ENCODE assay signal across 3 cellular contexts in the genomic region with DNA sequence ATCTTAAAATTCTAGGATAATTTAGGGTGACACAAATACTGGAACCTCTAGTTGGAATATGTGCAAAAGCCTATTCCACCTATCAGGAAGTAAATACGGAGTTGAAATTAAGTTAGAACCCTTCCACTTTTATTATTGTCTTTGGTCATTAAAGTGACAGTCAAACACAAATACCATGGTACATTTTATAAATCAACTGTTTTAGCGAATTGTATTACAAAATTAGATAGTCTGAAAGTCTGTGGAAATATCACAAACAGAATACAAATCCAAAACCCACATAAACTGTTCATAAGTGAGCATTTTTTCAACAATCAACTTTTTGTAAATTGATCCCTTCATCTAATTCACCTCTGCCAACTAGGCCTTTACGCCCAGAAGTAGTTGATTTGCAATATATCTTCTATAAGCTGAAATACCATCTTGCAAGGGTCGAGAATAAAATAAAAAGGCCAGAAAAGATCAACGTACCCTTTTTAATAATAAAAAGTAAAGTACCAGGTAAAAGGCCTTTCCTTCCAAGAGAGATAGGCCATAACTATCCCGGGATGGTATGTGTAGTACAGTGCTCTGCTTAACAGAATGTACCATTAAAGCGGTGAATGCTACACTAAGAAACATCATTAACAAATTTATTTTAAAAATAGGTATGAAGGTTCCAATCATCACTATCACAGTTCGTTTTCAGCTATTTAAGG.
TF ChIP-seq lines count a peak whose summit lies in the region.

No MANE protein-coding gene starts in this region.

TF ChIP-seq in HEK293, 187 proteins besides CTCF, POLR2A, EP300 and RAD21 (continues in another document):
- TF ChIP-seq, protein P1, sequence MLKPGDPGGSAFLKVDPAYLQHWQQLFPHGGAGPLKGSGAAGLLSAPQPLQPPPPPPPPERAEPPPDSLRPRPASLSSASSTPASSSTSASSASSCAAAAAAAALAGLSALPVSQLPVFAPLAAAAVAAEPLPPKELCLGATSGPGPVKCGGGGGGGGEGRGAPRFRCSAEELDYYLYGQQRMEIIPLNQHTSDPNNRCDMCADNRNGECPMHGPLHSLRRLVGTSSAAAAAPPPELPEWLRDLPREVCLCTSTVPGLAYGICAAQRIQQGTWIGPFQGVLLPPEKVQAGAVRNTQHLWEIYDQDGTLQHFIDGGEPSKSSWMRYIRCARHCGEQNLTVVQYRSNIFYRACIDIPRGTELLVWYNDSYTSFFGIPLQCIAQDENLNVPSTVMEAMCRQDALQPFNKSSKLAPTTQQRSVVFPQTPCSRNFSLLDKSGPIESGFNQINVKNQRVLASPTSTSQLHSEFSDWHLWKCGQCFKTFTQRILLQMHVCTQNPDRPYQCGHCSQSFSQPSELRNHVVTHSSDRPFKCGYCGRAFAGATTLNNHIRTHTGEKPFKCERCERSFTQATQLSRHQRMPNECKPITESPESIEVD (tag by site-specific recombination; IDR thresholded peaks at IDR 0.05) = peak; percentile 61
- no peak for TF ChIP-seq KLF8 (tag by site-specific recombination; IDR thresholded peaks at IDR 0.05)
- 0 out of 2 replicates have a peak, but pooled peaks have one; percentile 5 for TF ChIP-seq ZBTB8A (tag by site-specific recombination; IDR thresholded peaks at IDR 0.05)
- TF ChIP-seq, protein P2, sequence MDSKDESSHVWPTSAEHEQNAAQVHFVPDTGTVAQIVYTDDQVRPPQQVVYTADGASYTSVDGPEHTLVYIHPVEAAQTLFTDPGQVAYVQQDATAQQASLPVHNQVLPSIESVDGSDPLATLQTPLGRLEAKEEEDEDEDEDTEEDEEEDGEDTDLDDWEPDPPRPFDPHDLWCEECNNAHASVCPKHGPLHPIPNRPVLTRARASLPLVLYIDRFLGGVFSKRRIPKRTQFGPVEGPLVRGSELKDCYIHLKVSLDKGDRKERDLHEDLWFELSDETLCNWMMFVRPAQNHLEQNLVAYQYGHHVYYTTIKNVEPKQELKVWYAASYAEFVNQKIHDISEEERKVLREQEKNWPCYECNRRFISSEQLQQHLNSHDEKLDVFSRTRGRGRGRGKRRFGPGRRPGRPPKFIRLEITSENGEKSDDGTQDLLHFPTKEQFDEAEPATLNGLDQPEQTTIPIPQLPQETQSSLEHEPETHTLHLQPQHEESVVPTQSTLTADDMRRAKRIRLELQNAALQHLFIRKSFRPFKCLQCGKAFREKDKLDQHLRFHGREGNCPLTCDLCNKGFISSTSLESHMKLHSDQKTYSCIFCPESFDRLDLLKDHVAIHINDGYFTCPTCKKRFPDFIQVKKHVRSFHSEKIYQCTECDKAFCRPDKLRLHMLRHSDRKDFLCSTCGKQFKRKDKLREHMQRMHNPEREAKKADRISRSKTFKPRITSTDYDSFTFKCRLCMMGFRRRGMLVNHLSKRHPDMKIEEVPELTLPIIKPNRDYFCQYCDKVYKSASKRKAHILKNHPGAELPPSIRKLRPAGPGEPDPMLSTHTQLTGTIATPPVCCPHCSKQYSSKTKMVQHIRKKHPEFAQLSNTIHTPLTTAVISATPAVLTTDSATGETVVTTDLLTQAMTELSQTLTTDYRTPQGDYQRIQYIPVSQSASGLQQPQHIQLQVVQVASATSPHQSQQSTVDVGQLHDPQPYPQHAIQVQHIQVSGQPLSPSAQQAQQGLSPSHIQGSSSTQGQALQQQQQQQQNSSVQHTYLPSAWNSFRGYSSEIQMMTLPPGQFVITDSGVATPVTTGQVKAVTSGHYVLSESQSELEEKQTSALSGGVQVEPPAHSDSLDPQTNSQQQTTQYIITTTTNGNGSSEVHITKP (tag by site-specific recombination; IDR thresholded peaks at IDR 0.05) = peak; percentile 90
- TF ChIP-seq, protein P3, sequence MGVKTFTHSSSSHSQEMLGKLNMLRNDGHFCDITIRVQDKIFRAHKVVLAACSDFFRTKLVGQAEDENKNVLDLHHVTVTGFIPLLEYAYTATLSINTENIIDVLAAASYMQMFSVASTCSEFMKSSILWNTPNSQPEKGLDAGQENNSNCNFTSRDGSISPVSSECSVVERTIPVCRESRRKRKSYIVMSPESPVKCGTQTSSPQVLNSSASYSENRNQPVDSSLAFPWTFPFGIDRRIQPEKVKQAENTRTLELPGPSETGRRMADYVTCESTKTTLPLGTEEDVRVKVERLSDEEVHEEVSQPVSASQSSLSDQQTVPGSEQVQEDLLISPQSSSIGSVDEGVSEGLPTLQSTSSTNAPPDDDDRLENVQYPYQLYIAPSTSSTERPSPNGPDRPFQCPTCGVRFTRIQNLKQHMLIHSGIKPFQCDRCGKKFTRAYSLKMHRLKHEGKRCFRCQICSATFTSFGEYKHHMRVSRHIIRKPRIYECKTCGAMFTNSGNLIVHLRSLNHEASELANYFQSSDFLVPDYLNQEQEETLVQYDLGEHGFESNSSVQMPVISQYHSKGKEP (tag by site-specific recombination; IDR thresholded peaks at IDR 0.05) = no peak

TF ChIP-seq in GM12878, 131 proteins besides CTCF, POLR2A, EP300 and RAD21:
- TF ChIP-seq RFX5 (IDR thresholded peaks at IDR 0.05; ENCODE audit: low read depth, low read length) (no peak), IRF4 (IDR thresholded peaks at IDR 0.05; ENCODE audit: low read depth, low read length) (no peak), POLR2AphosphoS5 (IDR thresholded peaks at IDR 0.05; ENCODE audit: low read length) (no peak; the same call in 1 of the 2 replicates), NFXL1 (IDR thresholded peaks at IDR 0.05; ENCODE audit: borderline replicate concordance) (no peak), SP1 (IDR thresholded peaks at IDR 0.05; ENCODE audit: low read depth, low read length) (no peak), KDM1A (IDR thresholded peaks at IDR 0.05; ENCODE audit: borderline replicate concordance) (no peak), TBL1XR1 (IDR thresholded peaks at IDR 0.05; ENCODE audit: low read depth, low read length) (no peak), HDAC2 (IDR thresholded peaks at IDR 0.05) (no peak), CHD4 (IDR thresholded peaks at IDR 0.05) (no peak), RAD51 (IDR thresholded peaks at IDR 0.05) (no peak), ZNF274 (IDR thresholded peaks at IDR 0.05; ENCODE audit: insufficient read depth, insufficient read length) (no peak)
- TF ChIP-seq, protein P4, sequence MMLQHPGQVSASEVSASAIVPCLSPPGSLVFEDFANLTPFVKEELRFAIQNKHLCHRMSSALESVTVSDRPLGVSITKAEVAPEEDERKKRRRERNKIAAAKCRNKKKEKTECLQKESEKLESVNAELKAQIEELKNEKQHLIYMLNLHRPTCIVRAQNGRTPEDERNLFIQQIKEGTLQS (IDR thresholded peaks at IDR 0.05; ENCODE audit: borderline replicate concordance, extremely low read depth, low read depth, low read length) = no peak

TF ChIP-seq in liver, 16 proteins besides CTCF, POLR2A, EP300 and RAD21 (continued from another document):
- TF ChIP-seq HNF4A (conservative IDR thresholded peaks at IDR 0.05) = no peak
- TF ChIP-seq EGR1 (IDR thresholded peaks at IDR 0.05; ENCODE audit: low read depth in 2 of 2) = no peak
- TF ChIP-seq FOXA2 (IDR thresholded peaks at IDR 0.05) = no peak
- TF ChIP-seq, protein P5, sequence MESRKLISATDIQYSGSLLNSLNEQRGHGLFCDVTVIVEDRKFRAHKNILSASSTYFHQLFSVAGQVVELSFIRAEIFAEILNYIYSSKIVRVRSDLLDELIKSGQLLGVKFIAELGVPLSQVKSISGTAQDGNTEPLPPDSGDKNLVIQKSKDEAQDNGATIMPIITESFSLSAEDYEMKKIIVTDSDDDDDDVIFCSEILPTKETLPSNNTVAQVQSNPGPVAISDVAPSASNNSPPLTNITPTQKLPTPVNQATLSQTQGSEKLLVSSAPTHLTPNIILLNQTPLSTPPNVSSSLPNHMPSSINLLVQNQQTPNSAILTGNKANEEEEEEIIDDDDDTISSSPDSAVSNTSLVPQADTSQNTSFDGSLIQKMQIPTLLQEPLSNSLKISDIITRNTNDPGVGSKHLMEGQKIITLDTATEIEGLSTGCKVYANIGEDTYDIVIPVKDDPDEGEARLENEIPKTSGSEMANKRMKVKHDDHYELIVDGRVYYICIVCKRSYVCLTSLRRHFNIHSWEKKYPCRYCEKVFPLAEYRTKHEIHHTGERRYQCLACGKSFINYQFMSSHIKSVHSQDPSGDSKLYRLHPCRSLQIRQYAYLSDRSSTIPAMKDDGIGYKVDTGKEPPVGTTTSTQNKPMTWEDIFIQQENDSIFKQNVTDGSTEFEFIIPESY (IDR thresholded peaks at IDR 0.05) = no peak
- TF ChIP-seq HNF4G (IDR thresholded peaks at IDR 0.05) = no peak
- TF ChIP-seq RXRA (IDR thresholded peaks at IDR 0.05) = no peak
- TF ChIP-seq FOXA1 (IDR thresholded peaks at IDR 0.05) = no peak
- no peak for TF ChIP-seq YY1 (IDR thresholded peaks at IDR 0.05)
- TF ChIP-seq, protein P4 (IDR thresholded peaks at IDR 0.05) = no peak
- no peak for TF ChIP-seq SP1 (IDR thresholded peaks at IDR 0.05)
- TF ChIP-seq NR2F2 (IDR thresholded peaks at IDR 0.05) = no peak
- TF ChIP-seq, protein P6, sequence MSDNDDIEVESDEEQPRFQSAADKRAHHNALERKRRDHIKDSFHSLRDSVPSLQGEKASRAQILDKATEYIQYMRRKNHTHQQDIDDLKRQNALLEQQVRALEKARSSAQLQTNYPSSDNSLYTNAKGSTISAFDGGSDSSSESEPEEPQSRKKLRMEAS (IDR thresholded peaks at IDR 0.05) = no peak
